In the genomic region with DNA sequence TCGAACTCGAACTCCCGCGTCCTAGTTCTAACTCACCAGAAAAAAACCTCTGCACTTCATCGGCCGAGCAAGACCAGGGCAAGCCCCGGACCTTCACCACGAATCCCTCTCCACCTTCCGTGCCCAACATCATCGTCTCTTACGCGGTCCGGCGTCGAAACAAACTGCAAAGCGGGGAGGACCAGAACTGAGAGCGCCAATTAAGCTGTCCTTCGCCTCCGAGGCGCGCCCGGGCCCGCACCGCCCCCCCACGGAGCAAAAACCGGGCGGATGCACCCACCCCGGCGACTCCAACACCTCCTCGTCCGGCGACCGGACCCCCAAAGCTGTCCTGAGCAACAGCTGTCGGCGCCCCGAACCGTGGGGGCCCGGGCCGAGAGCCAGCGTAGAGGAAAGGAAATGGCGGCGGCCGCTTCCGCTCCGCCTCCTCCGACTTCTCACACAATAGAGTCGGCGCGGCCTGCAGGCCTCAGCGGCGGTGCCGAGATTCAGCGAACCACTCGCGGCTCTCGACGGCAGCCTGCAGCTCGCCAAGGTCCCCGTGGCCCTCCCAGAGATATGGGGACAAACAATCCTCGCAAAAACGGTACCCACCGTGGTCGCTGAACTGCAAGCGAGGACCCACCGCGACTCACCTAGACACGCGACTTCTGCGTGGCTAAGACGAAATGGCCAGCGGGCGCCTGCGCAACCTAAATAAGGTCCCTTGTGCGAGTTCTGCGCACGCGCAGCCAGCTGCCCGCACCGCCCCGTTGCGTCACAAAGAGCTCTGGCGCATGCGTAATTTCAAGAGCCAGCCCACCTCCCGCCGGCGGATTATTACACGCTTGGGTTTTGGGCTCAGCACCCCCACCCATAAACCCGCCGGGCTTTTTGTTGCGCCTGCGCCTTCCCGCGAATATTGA, we compare ENCODE assay signal across 1 cellular context.
TF ChIP-seq lines count a peak whose summit lies in the region.

A gene with protein sequence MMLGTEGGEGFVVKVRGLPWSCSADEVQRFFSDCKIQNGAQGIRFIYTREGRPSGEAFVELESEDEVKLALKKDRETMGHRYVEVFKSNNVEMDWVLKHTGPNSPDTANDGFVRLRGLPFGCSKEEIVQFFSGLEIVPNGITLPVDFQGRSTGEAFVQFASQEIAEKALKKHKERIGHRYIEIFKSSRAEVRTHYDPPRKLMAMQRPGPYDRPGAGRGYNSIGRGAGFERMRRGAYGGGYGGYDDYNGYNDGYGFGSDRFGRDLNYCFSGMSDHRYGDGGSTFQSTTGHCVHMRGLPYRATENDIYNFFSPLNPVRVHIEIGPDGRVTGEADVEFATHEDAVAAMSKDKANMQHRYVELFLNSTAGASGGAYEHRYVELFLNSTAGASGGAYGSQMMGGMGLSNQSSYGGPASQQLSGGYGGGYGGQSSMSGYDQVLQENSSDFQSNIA (minus strand): TSS at position 671 of the 905 bp plus-strand sequence. CDS start 538 bp downstream, at position 133.

TF ChIP-seq in HepG2, 621 proteins besides CTCF, POLR2A, EP300 and RAD21 (continued from another document and continues in another):
- TF ChIP-seq, protein P1, sequence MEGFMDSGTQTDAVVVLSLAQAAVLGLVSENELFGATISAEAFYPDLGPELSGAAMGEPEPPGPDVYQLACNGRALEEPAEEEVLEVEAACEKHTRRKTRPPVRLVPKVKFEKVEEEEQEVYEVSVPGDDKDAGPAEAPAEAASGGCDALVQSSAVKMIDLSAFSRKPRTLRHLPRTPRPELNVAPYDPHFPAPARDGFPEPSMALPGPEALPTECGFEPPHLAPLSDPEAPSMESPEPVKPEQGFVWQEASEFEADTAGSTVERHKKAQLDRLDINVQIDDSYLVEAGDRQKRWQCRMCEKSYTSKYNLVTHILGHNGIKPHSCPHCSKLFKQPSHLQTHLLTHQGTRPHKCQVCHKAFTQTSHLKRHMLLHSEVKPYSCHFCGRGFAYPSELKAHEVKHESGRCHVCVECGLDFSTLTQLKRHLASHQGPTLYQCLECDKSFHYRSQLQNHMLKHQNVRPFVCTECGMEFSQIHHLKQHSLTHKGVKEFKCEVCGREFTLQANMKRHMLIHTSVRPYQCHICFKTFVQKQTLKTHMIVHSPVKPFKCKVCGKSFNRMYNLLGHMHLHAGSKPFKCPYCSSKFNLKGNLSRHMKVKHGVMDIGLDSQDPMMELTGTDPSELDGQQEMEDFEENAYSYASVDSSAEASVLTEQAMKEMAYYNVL (CRISPR knock-in tag; IDR thresholded peaks at IDR 0.05; ENCODE audit: borderline replicate concordance), result no peak
- TF ChIP-seq, protein P2, sequence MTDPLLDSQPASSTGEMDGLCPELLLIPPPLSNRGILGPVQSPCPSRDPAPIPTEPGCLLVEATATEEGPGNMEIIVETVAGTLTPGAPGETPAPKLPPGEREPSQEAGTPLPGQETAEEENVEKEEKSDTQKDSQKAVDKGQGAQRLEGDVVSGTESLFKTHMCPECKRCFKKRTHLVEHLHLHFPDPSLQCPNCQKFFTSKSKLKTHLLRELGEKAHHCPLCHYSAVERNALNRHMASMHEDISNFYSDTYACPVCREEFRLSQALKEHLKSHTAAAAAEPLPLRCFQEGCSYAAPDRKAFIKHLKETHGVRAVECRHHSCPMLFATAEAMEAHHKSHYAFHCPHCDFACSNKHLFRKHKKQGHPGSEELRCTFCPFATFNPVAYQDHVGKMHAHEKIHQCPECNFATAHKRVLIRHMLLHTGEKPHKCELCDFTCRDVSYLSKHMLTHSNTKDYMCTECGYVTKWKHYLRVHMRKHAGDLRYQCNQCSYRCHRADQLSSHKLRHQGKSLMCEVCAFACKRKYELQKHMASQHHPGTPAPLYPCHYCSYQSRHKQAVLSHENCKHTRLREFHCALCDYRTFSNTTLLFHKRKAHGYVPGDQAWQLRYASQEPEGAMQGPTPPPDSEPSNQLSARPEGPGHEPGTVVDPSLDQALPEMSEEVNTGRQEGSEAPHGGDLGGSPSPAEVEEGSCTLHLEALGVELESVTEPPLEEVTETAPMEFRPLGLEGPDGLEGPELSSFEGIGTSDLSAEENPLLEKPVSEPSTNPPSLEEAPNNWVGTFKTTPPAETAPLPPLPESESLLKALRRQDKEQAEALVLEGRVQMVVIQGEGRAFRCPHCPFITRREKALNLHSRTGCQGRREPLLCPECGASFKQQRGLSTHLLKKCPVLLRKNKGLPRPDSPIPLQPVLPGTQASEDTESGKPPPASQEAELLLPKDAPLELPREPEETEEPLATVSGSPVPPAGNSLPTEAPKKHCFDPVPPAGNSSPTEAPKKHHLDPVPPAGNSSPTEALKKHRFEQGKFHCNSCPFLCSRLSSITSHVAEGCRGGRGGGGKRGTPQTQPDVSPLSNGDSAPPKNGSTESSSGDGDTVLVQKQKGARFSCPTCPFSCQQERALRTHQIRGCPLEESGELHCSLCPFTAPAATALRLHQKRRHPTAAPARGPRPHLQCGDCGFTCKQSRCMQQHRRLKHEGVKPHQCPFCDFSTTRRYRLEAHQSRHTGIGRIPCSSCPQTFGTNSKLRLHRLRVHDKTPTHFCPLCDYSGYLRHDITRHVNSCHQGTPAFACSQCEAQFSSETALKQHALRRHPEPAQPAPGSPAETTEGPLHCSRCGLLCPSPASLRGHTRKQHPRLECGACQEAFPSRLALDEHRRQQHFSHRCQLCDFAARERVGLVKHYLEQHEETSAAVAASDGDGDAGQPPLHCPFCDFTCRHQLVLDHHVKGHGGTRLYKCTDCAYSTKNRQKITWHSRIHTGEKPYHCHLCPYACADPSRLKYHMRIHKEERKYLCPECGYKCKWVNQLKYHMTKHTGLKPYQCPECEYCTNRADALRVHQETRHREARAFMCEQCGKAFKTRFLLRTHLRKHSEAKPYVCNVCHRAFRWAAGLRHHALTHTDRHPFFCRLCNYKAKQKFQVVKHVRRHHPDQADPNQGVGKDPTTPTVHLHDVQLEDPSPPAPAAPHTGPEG (CRISPR knock-in tag; IDR thresholded peaks at IDR 0.05), result peak; percentile 32; the same call in 1 of the 2 replicates
- TF ChIP-seq CEBPB (IDR thresholded peaks at IDR 0.05; ENCODE audit: borderline replicate concordance, low read depth, low read length), result peak; percentile 98
- TF ChIP-seq, protein P3, sequence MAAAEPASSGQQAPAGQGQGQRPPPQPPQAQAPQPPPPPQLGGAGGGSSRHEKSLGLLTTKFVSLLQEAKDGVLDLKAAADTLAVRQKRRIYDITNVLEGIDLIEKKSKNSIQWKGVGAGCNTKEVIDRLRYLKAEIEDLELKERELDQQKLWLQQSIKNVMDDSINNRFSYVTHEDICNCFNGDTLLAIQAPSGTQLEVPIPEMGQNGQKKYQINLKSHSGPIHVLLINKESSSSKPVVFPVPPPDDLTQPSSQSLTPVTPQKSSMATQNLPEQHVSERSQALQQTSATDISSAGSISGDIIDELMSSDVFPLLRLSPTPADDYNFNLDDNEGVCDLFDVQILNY (CRISPR knock-in tag; conservative IDR thresholded peaks at IDR 0.05), result no peak; the same call in 1 of the 2 replicates
- TF ChIP-seq, protein P4, sequence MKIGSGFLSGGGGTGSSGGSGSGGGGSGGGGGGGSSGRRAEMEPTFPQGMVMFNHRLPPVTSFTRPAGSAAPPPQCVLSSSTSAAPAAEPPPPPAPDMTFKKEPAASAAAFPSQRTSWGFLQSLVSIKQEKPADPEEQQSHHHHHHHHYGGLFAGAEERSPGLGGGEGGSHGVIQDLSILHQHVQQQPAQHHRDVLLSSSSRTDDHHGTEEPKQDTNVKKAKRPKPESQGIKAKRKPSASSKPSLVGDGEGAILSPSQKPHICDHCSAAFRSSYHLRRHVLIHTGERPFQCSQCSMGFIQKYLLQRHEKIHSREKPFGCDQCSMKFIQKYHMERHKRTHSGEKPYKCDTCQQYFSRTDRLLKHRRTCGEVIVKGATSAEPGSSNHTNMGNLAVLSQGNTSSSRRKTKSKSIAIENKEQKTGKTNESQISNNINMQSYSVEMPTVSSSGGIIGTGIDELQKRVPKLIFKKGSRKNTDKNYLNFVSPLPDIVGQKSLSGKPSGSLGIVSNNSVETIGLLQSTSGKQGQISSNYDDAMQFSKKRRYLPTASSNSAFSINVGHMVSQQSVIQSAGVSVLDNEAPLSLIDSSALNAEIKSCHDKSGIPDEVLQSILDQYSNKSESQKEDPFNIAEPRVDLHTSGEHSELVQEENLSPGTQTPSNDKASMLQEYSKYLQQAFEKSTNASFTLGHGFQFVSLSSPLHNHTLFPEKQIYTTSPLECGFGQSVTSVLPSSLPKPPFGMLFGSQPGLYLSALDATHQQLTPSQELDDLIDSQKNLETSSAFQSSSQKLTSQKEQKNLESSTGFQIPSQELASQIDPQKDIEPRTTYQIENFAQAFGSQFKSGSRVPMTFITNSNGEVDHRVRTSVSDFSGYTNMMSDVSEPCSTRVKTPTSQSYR (CRISPR knock-in tag; IDR thresholded peaks at IDR 0.05; ENCODE audit: borderline replicate concordance), result no peak; the same call in 1 of the 2 replicates
- TF ChIP-seq ZNF44 (CRISPR knock-in tag; IDR thresholded peaks at IDR 0.05), result no peak
- TF ChIP-seq, protein P5, sequence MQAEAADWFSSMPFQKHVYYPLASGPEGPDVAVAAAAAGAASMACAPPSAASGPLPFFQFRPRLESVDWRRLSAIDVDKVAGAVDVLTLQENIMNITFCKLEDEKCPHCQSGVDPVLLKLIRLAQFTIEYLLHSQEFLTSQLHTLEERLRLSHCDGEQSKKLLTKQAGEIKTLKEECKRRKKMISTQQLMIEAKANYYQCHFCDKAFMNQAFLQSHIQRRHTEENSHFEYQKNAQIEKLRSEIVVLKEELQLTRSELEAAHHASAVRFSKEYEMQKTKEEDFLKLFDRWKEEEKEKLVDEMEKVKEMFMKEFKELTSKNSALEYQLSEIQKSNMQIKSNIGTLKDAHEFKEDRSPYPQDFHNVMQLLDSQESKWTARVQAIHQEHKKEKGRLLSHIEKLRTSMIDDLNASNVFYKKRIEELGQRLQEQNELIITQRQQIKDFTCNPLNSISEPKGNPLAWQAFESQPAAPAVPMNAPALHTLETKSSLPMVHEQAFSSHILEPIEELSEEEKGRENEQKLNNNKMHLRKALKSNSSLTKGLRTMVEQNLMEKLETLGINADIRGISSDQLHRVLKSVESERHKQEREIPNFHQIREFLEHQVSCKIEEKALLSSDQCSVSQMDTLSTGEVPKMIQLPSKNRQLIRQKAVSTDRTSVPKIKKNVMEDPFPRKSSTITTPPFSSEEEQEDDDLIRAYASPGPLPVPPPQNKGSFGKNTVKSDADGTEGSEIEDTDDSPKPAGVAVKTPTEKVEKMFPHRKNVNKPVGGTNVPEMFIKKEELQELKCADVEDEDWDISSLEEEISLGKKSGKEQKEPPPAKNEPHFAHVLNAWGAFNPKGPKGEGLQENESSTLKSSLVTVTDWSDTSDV (CRISPR knock-in tag; IDR thresholded peaks at IDR 0.05), result peak; percentile 84
- no peak for TF ChIP-seq ZNF839 (CRISPR knock-in tag; IDR thresholded peaks at IDR 0.05; ENCODE audit: borderline replicate concordance)
- TF ChIP-seq, protein P6, sequence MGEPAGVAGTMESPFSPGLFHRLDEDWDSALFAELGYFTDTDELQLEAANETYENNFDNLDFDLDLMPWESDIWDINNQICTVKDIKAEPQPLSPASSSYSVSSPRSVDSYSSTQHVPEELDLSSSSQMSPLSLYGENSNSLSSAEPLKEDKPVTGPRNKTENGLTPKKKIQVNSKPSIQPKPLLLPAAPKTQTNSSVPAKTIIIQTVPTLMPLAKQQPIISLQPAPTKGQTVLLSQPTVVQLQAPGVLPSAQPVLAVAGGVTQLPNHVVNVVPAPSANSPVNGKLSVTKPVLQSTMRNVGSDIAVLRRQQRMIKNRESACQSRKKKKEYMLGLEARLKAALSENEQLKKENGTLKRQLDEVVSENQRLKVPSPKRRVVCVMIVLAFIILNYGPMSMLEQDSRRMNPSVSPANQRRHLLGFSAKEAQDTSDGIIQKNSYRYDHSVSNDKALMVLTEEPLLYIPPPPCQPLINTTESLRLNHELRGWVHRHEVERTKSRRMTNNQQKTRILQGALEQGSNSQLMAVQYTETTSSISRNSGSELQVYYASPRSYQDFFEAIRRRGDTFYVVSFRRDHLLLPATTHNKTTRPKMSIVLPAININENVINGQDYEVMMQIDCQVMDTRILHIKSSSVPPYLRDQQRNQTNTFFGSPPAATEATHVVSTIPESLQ (CRISPR knock-in tag; conservative IDR thresholded peaks at IDR 0.05), result peak; percentile 82; the same call in 1 of the 2 replicates
- TF ChIP-seq RCOR2 (CRISPR knock-in tag; IDR thresholded peaks at IDR 0.05), result no peak
- TF ChIP-seq, protein P7, sequence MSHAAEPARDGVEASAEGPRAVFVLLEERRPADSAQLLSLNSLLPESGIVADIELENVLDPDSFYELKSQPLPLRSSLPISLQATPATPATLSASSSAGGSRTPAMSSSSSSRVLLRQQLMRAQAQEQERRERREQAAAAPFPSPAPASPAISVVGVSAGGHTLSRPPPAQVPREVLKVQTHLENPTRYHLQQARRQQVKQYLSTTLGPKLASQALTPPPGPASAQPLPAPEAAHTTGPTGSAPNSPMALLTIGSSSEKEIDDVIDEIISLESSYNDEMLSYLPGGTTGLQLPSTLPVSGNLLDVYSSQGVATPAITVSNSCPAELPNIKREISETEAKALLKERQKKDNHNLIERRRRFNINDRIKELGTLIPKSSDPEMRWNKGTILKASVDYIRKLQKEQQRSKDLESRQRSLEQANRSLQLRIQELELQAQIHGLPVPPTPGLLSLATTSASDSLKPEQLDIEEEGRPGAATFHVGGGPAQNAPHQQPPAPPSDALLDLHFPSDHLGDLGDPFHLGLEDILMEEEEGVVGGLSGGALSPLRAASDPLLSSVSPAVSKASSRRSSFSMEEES (CRISPR knock-in tag; IDR thresholded peaks at IDR 0.05), result peak; percentile 30; the same call in 1 of the 2 replicates
- TF ChIP-seq ZNF496 (CRISPR knock-in tag; IDR thresholded peaks at IDR 0.05; ENCODE audit: insufficient replicate concordance), result no peak
- TF ChIP-seq XBP1 (CRISPR knock-in tag; IDR thresholded peaks at IDR 0.05), result no peak
- TF ChIP-seq SRSF4 (IDR thresholded peaks at IDR 0.05; ENCODE audit: low read depth, low read length, poor library complexity, severe bottlenecking), result no peak
- TF ChIP-seq, protein P8, sequence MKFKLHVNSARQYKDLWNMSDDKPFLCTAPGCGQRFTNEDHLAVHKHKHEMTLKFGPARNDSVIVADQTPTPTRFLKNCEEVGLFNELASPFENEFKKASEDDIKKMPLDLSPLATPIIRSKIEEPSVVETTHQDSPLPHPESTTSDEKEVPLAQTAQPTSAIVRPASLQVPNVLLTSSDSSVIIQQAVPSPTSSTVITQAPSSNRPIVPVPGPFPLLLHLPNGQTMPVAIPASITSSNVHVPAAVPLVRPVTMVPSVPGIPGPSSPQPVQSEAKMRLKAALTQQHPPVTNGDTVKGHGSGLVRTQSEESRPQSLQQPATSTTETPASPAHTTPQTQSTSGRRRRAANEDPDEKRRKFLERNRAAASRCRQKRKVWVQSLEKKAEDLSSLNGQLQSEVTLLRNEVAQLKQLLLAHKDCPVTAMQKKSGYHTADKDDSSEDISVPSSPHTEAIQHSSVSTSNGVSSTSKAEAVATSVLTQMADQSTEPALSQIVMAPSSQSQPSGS (CRISPR knock-in tag; IDR thresholded peaks at IDR 0.05), result peak; percentile 50
- TF ChIP-seq NONO (IDR thresholded peaks at IDR 0.05), result no peak
- TF ChIP-seq NONO (CRISPR knock-in tag; conservative IDR thresholded peaks at IDR 0.05), result peak; percentile 87
- peak; percentile 99 for TF ChIP-seq ZFX (CRISPR knock-in tag; IDR thresholded peaks at IDR 0.05; ENCODE audit: low read depth)
- TF ChIP-seq NFIB (CRISPR knock-in tag; IDR thresholded peaks at IDR 0.05; ENCODE audit: borderline replicate concordance), result 0 out of 2 replicates have a peak, but pooled peaks have one; percentile 15
- no peak for TF ChIP-seq TCF7 (IDR thresholded peaks at IDR 0.05; ENCODE audit: low read depth)
- no peak; the same call in 1 of the 2 replicates for TF ChIP-seq TOPORS (CRISPR knock-in tag; IDR thresholded peaks at IDR 0.05)
- TF ChIP-seq KDM5A (IDR thresholded peaks at IDR 0.05; ENCODE audit: borderline replicate concordance, low read length), result no peak; the same call in 1 of the 2 replicates
- TF ChIP-seq ZNF781 (CRISPR knock-in tag; IDR thresholded peaks at IDR 0.05; ENCODE audit: borderline replicate concordance, not compliant biosample characterization), result peak; percentile 85
- TF ChIP-seq STAG1 (CRISPR knock-in tag; IDR thresholded peaks at IDR 0.05), result no peak
- TF ChIP-seq PCBP2 (optimal IDR thresholded peaks at IDR 0.05; ENCODE audit: low read depth, low read length, poor library complexity, severe bottlenecking), result no peak
- TF ChIP-seq FOXO1 (CRISPR knock-in tag; IDR thresholded peaks at IDR 0.05), result no peak
- TF ChIP-seq ARNT2 (CRISPR knock-in tag; IDR thresholded peaks at IDR 0.05; ENCODE audit: low read depth), result peak; percentile 92
- TF ChIP-seq TEAD2 (CRISPR knock-in tag; IDR thresholded peaks at IDR 0.05), result no peak
